In the genomic region with DNA sequence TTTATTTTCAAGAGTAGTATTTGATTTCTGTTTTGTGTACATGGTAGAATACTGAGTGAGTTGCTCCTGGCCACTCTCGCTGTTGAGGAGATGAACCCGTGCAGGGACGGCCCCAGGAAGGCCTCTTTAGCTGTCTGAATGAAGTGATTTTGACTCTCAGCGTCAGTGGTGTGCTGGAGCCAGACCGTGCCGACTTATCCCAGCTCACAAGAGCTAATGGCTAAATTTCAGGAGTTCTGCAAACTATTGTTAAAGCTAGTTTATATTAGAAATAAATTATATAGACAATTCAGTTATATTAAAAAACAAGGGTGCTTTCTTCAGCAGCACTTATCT, we compare ENCODE assay signal across 21 cellular contexts.
DNase-seq lines count a peak whose midpoint lies in the region; ATAC-seq and TF ChIP-seq lines count a peak whose summit lies in the region.
"Had no signal": no experiment of that assay in that cellular context is flagged by ENCODE, and none has a peak within 500 bp of the region (broad histone marks: within the 10 kb centered on the region; RNA-seq: fewer than 3 reads in every experiment).

No MANE protein-coding gene starts in this region.

- H3K9me3 ChIP-seq in heart left ventricle (peaks cover 0 to 2% (median under 1%) of the 10 kb centered on the region in 12 donors), left lung (no peaks in the 10 kb centered on the region)
- H3K9me3 ChIP-seq: BLaER1, MG63 had no signal

- no peaks in the 10 kb centered on the region for H3K27me3 ChIP-seq in heart left ventricle
- no peaks in the 10 kb centered on the region for H3K27me3 ChIP-seq in left lung
- H3K27me3 ChIP-seq: BLaER1, MG63 had no signal

- H3K4me3 ChIP-seq in heart left ventricle (no peak overlapping the region), left lung (no peak overlapping the region)
- H3K4me3 ChIP-seq: BLaER1, K562, MG63 had no signal

- TF ChIP-seq POLR2A in heart left ventricle (IDR thresholded peaks at IDR 0.05): no peak

- H3K4me1 ChIP-seq in heart left ventricle: peaks cover 0 to 28% (median 7%) of the 10 kb centered on the region in 12 donors
- peaks cover 0 to 4% of the 10 kb centered on the region in 2 donors for H3K4me1 ChIP-seq in left lung
- H3K4me1 ChIP-seq: BLaER1 had no signal

- intact Hi-C loops in heart left ventricle (cut with DNase I): loop anchor here (2.0 to 10.0 kb wide), 11 partner anchors 71 to 441 kb away; partner anchors contain the start of genes HNRNPU (in 6 of the 10), COX20 (in 5 of the 10) and DESI2 (in 1 of the 10)
- intact Hi-C loops in left lung (cut with DNase I): loop anchor here in 1 of 2 donors (5.0 to 10.0 kb wide), 2 partner anchors 241 to 439 kb away; no protein-coding TSS in a partner anchor

- ATAC-seq in heart left ventricle (peak in 3 of 4 donors; percentile 38 to 41 (median 41)), left lobe of liver (peak; percentile 37), HG03095 (IDR thresholded peaks at IDR 0.05; ENCODE audit: unreplicated experiment) (no peak), GM19397 (IDR thresholded peaks at IDR 0.05; ENCODE audit: unreplicated experiment) (no peak), left lung (no peak), GM21786 (IDR thresholded peaks at IDR 0.05; ENCODE audit: unreplicated experiment) (no peak)
- ATAC-seq: K562 had no signal

- DNase-seq in cerebellar cortex (ENCODE audit: low spot score): peak; percentile 45
- no peak for DNase-seq in heart left ventricle
- no peak for DNase-seq in left lobe of liver (ENCODE audit: low spot score)
- no peak for DNase-seq in left lung
- DNase-seq: CD4-positive, alpha-beta T cell; COR-L47; DMS79; GOT3; MG63; NCI-H1048; NCI-H1436; NCI-H187 treated with DMSO at 0.1 percent for 48 hours; NCI-H2107; NCI-H446 treated with DMSO at 0.1 percent for 48 hours; NCI-H526 treated with DMSO at 0.1 percent for 48 hours; OCI-M1 had no signal

- TF ChIP-seq CTCF in heart left ventricle (IDR thresholded peaks at IDR 0.05) (no peak), left lung (IDR thresholded peaks at IDR 0.05) (no peak)

- WGBS in heart left ventricle, 4 donors: 45 to 64% (median 54%) methylated on average over 6 of the region's 6 CpGs

- H3K27ac ChIP-seq in heart left ventricle (peak overlapping the region in 9 of 12 donors; percentile 11 to 78 (median 61)), left lung (no peak overlapping the region)
- H3K27ac ChIP-seq: BLaER1 had no signal

- H3K36me3 ChIP-seq in heart left ventricle: no peaks in the 10 kb centered on the region
- no peaks in the 10 kb centered on the region for H3K36me3 ChIP-seq in left lung
- H3K36me3 ChIP-seq: BLaER1, MG63 had no signal

Comparison
In these comparisons a context has a peak if more than half of its experiments do, and no peak if none do; other contexts are left out.
1. ATAC-seq: peak in heart left ventricle (3 of 4) and left lobe of liver (single experiment); none in HG03095 (single experiment), GM19397 (single experiment), left lung (single experiment) and GM21786 (single experiment).
2. H3K27ac ChIP-seq: peak in heart left ventricle (9 of 12); none in left lung (0 of 2).